In the genomic region with DNA sequence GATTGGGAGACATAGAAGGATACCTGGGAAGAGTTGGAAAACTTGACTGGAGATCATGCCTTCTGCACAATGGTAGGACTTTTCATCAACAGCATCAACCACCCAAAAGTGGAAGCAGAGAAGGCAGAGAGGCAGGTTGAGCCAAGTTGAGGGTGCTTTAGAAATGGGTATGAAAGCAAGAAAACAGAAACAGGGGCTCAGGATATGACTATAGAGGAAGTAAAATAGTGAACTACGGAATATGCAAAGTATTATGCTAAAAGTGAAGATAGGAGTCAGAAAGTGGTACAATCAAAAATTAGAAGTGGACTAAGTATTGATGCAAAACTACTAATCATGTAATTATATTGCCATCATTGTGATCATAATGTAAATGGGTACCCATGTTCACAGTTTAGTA, we compare ENCODE assay signal across 29 cellular contexts. TPM values are rescaled to one million over a fixed set of nuclear protein-coding genes. Genes with fewer than 3 reads are reported as not detected.
"Had no signal": no experiment of that assay in that cellular context is flagged by ENCODE, and none has a peak within 500 bp of the region (broad histone marks: within the 10 kb centered on the region; RNA-seq: fewer than 3 reads in every experiment).

No MANE protein-coding gene starts in this region.

- H3K4me1 ChIP-seq: heart left ventricle, pancreas, prostate gland, tibial nerve had no signal

- H3K27me3 ChIP-seq: brain microvascular endothelial cell, heart left ventricle, pancreas, tibial nerve had no signal

- H3K4me3 ChIP-seq: coronary artery, heart left ventricle, pancreas, prostate gland, smooth muscle cell, tibial nerve had no signal

- FAIRE-seq: astrocyte, endothelial cell of umbilical vein, kidney, pancreas had no signal

- H3K9me3 ChIP-seq: heart left ventricle, pancreas, prostate gland, tibial nerve had no signal

- ATAC-seq: activated CD4-positive, alpha-beta T cell treated with anti-CD3 and anti-CD28 coated beads for 36 hours; activated T-cell treated with anti-CD3 and anti-CD28 coated beads, Interleukin-2, amount 50 U/mL, for 72 hours; heart left ventricle; left colon; naive thymus-derived CD4-positive, alpha-beta T cell; pancreas; stimulated activated naive B cell treated with anti-CD40 and anti-IgM and Interleukin-4, amounts not matched to agents 10 μg/mL and 1 μg/mL and 100 μg/mL, for 72 hours; WTC11 had no signal

- DNase-seq: activated CD4-positive, alpha-beta T cell treated with anti-CD3 and anti-CD28 coated beads for 36 hours; activated effector memory CD4-positive, alpha-beta T cell treated with Interleukin-2 at 50 U/mL for 16 hours; activated naive CD4-positive, alpha-beta T cell treated with Interleukin-2 at 50 U/mL for 16 hours; activated naive CD8-positive, alpha-beta T cell treated with anti-CD3 and anti-CD28 coated beads for 36 hours; activated T-cell treated with anti-CD3 and anti-CD28 coated beads for 4 hours; activated T-cell treated with anti-CD3 and anti-CD28 coated beads, Interleukin-2, amount 50 U/mL, for 72 hours; brain microvascular endothelial cell; foreskin fibroblast; heart left ventricle; hypothalamus; immature natural killer cell; kidney; left colon; mammary epithelial cell; naive thymus-derived CD4-positive, alpha-beta T cell; nucleus accumbens; pancreas; stimulated activated CD4-positive, alpha-beta T cell treated with anti-CD3 and anti-CD28 coated beads, Interleukin-1b, Interleukin-23, amount 100 ng/mL, for 48 hours; stimulated activated CD4-positive, alpha-beta T cell treated with anti-CD3 and anti-CD28 coated beads, Interleukin-4, amount 100 ng/mL, for 4 hours; stimulated activated CD8-positive, alpha-beta memory T cell treated with anti-CD3 and anti-CD28 coated beads, Interleukin-4, amount 100 ng/mL, for 48 hours; stimulated activated naive B cell treated with anti-CD40 and anti-IgM and Interleukin-4, amounts not matched to agents 10 μg/mL and 1 μg/mL and 100 μg/mL, for 72 hours; T-helper 2 cell had no signal

- H3K27ac ChIP-seq: brain microvascular endothelial cell, coronary artery, heart left ventricle, pancreas, prostate gland, tibial nerve had no signal

- H3K36me3 ChIP-seq: brain microvascular endothelial cell, heart left ventricle, pancreas, prostate gland, tibial nerve had no signal

RNA-seq across cellular contexts. Expression of a gene that starts 16.1 kb away (rescaled TPM):
- total RNA-seq: naive thymus-derived CD4-positive, alpha-beta T cell had no signal
